Comparison of ENCODE assay signal across 16 cellular contexts in genomic region chr9:76560481-76560891, GRCh38.
A peak's percentile ranks its signal among the peaks of the same experiment; 100 is the strongest.
DNase-seq lines count a peak whose midpoint lies in the region; ATAC-seq and TF ChIP-seq lines count a peak whose summit lies in the region.
"Had no signal": no experiment of that assay in that cellular context is flagged by ENCODE, and none has a peak within 500 bp of the region (broad histone marks: within the 10 kb centered on the region; RNA-seq: fewer than 3 reads in every experiment).

No MANE protein-coding gene starts in this region.

- no peaks in the 10 kb centered on the region for H3K36me3 Mint-ChIP-seq in brain
- no peaks in the 10 kb centered on the region for H3K36me3 Mint-ChIP-seq in activated naive CD8-positive, alpha-beta T cell treated with anti-CD3 and anti-CD28 coated beads, Interleukin-2, amount 50 U/mL, for 24 hours (ENCODE audit: low read depth)
- H3K36me3 Mint-ChIP-seq: activated CD4-positive, alpha-beta memory T cell treated with anti-CD3 and anti-CD28 coated beads for 36 hours had no signal

- no peaks in the 10 kb centered on the region for H3K4me1 ChIP-seq in prostate gland (replicated peaks)
- H3K4me1 ChIP-seq: left ventricle myocardium inferior, uterus had no signal

- H3K4me3 Mint-ChIP-seq in brain: no peak overlapping the region
- no peak overlapping the region for H3K4me3 Mint-ChIP-seq in activated naive CD8-positive, alpha-beta T cell treated with anti-CD3 and anti-CD28 coated beads, Interleukin-2, amount 50 U/mL, for 24 hours
- H3K4me3 Mint-ChIP-seq: activated CD4-positive, alpha-beta memory T cell treated with anti-CD3 and anti-CD28 coated beads for 36 hours had no signal

- peak; percentile 47 for DNase-seq in AG04449 (ENCODE audit: low read depth, low spot score)
- DNase-seq in HT1080 (ENCODE audit: low read depth): peak; percentile 62
- peak; percentile 81 for DNase-seq in kidney tubule cell (ENCODE audit: low spot score)
- no peak for DNase-seq in prostate gland (ENCODE audit: low spot score)
- DNase-seq in activated naive CD8-positive, alpha-beta T cell treated with anti-CD3 and anti-CD28 coated beads, Interleukin-2, amount 50 U/mL, for 24 hours: no peak
- no peak for DNase-seq in effector CD8-positive, alpha-beta T cell (lab: John Stamatoyannopoulos, UW)
- DNase-seq: activated CD4-positive, alpha-beta memory T cell treated with anti-CD3 and anti-CD28 coated beads for 36 hours; activated gamma-delta T cell treated with Interleukin-2 at 50 U/mL for 16 hours; AML-193; cortex of kidney; left ventricle myocardium inferior; RPMI8226; stimulated activated CD4-positive, alpha-beta T cell treated with anti-CD3 and anti-CD28 coated beads, Interleukin-12 subunit alpha, Interleukin-12 subunit beta, amount 100 ng/mL, for 4 hours; uterus had no signal

- H3K4me3 ChIP-seq in AG04449 (ENCODE audit: low read depth, low read length): no peak overlapping the region
- no peak overlapping the region for H3K4me3 ChIP-seq in prostate gland
- H3K4me3 ChIP-seq: left ventricle myocardium inferior, uterus had no signal

- no peaks in the 10 kb centered on the region for H3K9me3 ChIP-seq in prostate gland
- H3K9me3 ChIP-seq: uterus had no signal

- 49% methylated on average over 4 of the region's 4 CpGs for WGBS in prostate gland

- no peaks in the 10 kb centered on the region for H3K27me3 Mint-ChIP-seq in brain
- H3K27me3 Mint-ChIP-seq in activated naive CD8-positive, alpha-beta T cell treated with anti-CD3 and anti-CD28 coated beads, Interleukin-2, amount 50 U/mL, for 24 hours: no peaks in the 10 kb centered on the region
- H3K27me3 Mint-ChIP-seq: activated CD4-positive, alpha-beta memory T cell treated with anti-CD3 and anti-CD28 coated beads for 36 hours had no signal

- TF ChIP-seq CTCF in AG04449 (IDR thresholded peaks at IDR 0.05; ENCODE audit: insufficient read depth, low read length, missing control alignments) (no peak), brain (conservative IDR thresholded peaks at IDR 0.05) (no peak), prostate gland (IDR thresholded peaks at IDR 0.05) (no peak)

- POLR2A ChIA-PET in AG04449 (lab: Yijun Ruan, JAX): interaction anchor here (1.0 kb wide), 1 partner anchor 27 kb away, joined by 3 read pairs; no protein-coding TSS in a partner anchor

- H3K27ac Mint-ChIP-seq in brain: peak overlapping the region in 3 of 5 experiments; percentile 36 to 47 (median 47)
- H3K27ac Mint-ChIP-seq in activated naive CD8-positive, alpha-beta T cell treated with anti-CD3 and anti-CD28 coated beads, Interleukin-2, amount 50 U/mL, for 24 hours: no peak overlapping the region
- H3K27ac Mint-ChIP-seq: activated CD4-positive, alpha-beta memory T cell treated with anti-CD3 and anti-CD28 coated beads for 36 hours had no signal

- ATAC-seq in GM18511 (IDR thresholded peaks at IDR 0.05; ENCODE audit: unreplicated experiment): no peak
- no peak for ATAC-seq in activated naive CD8-positive, alpha-beta T cell treated with anti-CD3 and anti-CD28 coated beads, Interleukin-2, amount 50 U/mL, for 24 hours

- H3K9me3 Mint-ChIP-seq in brain: no peaks in the 10 kb centered on the region
- no peaks in the 10 kb centered on the region for H3K9me3 Mint-ChIP-seq in activated naive CD8-positive, alpha-beta T cell treated with anti-CD3 and anti-CD28 coated beads, Interleukin-2, amount 50 U/mL, for 24 hours
- H3K9me3 Mint-ChIP-seq: activated CD4-positive, alpha-beta memory T cell treated with anti-CD3 and anti-CD28 coated beads for 36 hours had no signal

- CTCF ChIA-PET in AG04449 (lab: Yijun Ruan, JAX): no interaction called here

- no peaks in the 10 kb centered on the region for H3K36me3 ChIP-seq in prostate gland
- H3K36me3 ChIP-seq: left ventricle myocardium inferior, uterus had no signal

- H3K27me3 ChIP-seq in prostate gland (replicated peaks; ENCODE audit: insufficient read depth): no peaks in the 10 kb centered on the region
- H3K27me3 ChIP-seq: uterus had no signal

- H3K4me1 Mint-ChIP-seq in brain: peaks cover 13% of the 10 kb centered on the region
- H3K4me1 Mint-ChIP-seq in activated naive CD8-positive, alpha-beta T cell treated with anti-CD3 and anti-CD28 coated beads, Interleukin-2, amount 50 U/mL, for 24 hours: peaks cover 39% of the 10 kb centered on the region

- H3K27ac ChIP-seq in prostate gland: no peak overlapping the region
- H3K27ac ChIP-seq: left ventricle myocardium inferior, uterus had no signal

- intact Hi-C loops in prostate gland (cut with DNase I): no loop called here

- TF ChIP-seq POLR2A in prostate gland (IDR thresholded peaks at IDR 0.05): no peak

Comparison
In these comparisons a context has a peak if more than half of its experiments do, and no peak if none do; other contexts are left out.
1. DNase-seq: peak in AG04449 (single experiment), HT1080 (single experiment) and kidney tubule cell (single experiment); none in prostate gland (single experiment), activated naive CD8-positive, alpha-beta T cell treated with anti-CD3 and anti-CD28 coated beads, Interleukin-2, amount 50 U/mL, for 24 hours (single experiment) and effector CD8-positive, alpha-beta T cell (single experiment).